ENCODE assay signal across 20 cellular contexts in the genomic region with DNA sequence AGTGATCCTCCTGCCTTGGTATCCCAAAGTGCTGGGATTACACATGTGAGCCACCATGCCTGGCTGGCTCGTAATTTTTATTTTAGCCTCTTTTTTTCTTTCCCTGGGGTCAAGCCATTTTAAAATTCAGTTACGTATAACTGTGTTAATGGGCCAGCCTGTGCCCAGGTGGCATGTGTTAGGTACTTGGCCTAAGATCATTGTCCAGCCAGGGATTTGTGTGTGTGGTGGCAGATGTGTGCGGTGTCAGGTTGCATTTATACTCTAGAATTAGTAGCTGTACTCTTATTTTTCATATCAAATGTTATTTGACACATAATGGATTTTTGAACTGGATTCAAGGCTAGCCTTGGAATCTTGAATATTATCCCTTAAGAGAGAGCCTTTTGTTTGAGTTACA.
A peak's percentile ranks its signal among the peaks of the same experiment; 100 is the strongest.
DNase-seq lines count a peak whose midpoint lies in the region.
"Had no signal": no experiment of that assay in that cellular context is flagged by ENCODE, and none has a peak within 500 bp of the region (broad histone marks: within the 10 kb centered on the region; RNA-seq: fewer than 3 reads in every experiment).

No MANE protein-coding gene starts in this region.

- H3K4me1 ChIP-seq in CD8-positive, alpha-beta memory T cell (ENCODE audit: insufficient read depth, low read length): peaks cover 59% of the 10 kb centered on the region

- H3K27ac ChIP-seq in CD8-positive, alpha-beta memory T cell (ENCODE audit: low read depth, low read length): no peak overlapping the region
- H3K27ac ChIP-seq: BLaER1 treated with 17β-estradiol and CSF1 and Interleukin-3, amounts not matched to agents 10 nM and 100 nM; heart left ventricle; upper lobe of right lung had no signal

- POLR2A ChIA-PET in CD8-positive, alpha-beta memory T cell (lab: Charles Lee): no interaction called here

- H3K27me3 ChIP-seq in CD8-positive, alpha-beta memory T cell (ENCODE audit: insufficient read depth, low read length, poor library complexity, severe bottlenecking): no peaks in the 10 kb centered on the region
- H3K27me3 ChIP-seq: BLaER1 treated with 17β-estradiol and CSF1 and Interleukin-3, amounts not matched to agents 10 nM and 100 nM; heart left ventricle; spleen; upper lobe of right lung had no signal

- peak overlapping the region; percentile 39 to 97 (median 68) for H3K27ac Mint-ChIP-seq in CD8-positive, alpha-beta memory T cell
- peak overlapping the region; percentile 55 to 96 (median 74) for H3K27ac Mint-ChIP-seq in immature natural killer cell

- DNase-seq in NCI-H2107 treated with DMSO at 0.1 percent for 48 hours (lab: John Stamatoyannopoulos, UW; ENCODE audit: unreplicated experiment) (peak; percentile 22), NCI-H2107 (lab: John Stamatoyannopoulos, UW) (no peak), NCI-H69 (lab: John Stamatoyannopoulos, UW) (peak; percentile 95), immature natural killer cell (no peak), NCI-H2227 treated with DMSO at 0.1 percent for 48 hours (lab: John Stamatoyannopoulos, UW) (no peak)
- no peak for DNase-seq in CD8-positive, alpha-beta memory T cell
- DNase-seq in activated CD8-positive, alpha-beta memory T cell treated with anti-CD3 and anti-CD28 coated beads for 24 hours: no peak
- DNase-seq in stimulated activated naive CD4-positive, alpha-beta T cell (lab: John Stamatoyannopoulos, UW): no peak
- DNase-seq: amniotic stem cell, caudate nucleus, DND-41, GOT3, heart left ventricle, KBM-7, naive B cell, spleen, upper lobe of right lung had no signal

- no peaks in the 10 kb centered on the region for H3K9me3 Mint-ChIP-seq in CD8-positive, alpha-beta memory T cell
- H3K9me3 Mint-ChIP-seq in immature natural killer cell: no peaks in the 10 kb centered on the region
- H3K9me3 Mint-ChIP-seq: naive B cell had no signal

- H3K27me3 Mint-ChIP-seq in CD8-positive, alpha-beta memory T cell: peaks cover 0 to 2% of the 10 kb centered on the region in 2 donors
- peaks cover 5 to 18% (median 10%) of the 10 kb centered on the region in 3 donors for H3K27me3 Mint-ChIP-seq in immature natural killer cell (ENCODE audit: low read depth in 3 of 3)
- H3K27me3 Mint-ChIP-seq: naive B cell had no signal

- no peaks in the 10 kb centered on the region for H3K36me3 Mint-ChIP-seq in CD8-positive, alpha-beta memory T cell
- H3K36me3 Mint-ChIP-seq in immature natural killer cell: no peaks in the 10 kb centered on the region
- H3K36me3 Mint-ChIP-seq: naive B cell had no signal

- H3K4me1 Mint-ChIP-seq in CD8-positive, alpha-beta memory T cell: peaks cover 70 to 91% (median 90%) of the 10 kb centered on the region in 3 donors
- H3K4me1 Mint-ChIP-seq in immature natural killer cell: peaks cover 72 to 94% of the 10 kb centered on the region in 2 donors

- H3K9me3 ChIP-seq in CD8-positive, alpha-beta memory T cell (ENCODE audit: low read length): no peaks in the 10 kb centered on the region
- H3K9me3 ChIP-seq: BLaER1 treated with 17β-estradiol and CSF1 and Interleukin-3, amounts not matched to agents 10 nM and 100 nM; heart left ventricle; prostate gland; spleen; upper lobe of right lung had no signal

- CTCF ChIA-PET in CD8-positive, alpha-beta memory T cell (lab: Charles Lee): interaction anchor here (1.3 kb wide), 1 partner anchor 127 kb away, joined by 3 read pairs; no protein-coding TSS in a partner anchor

- H3K36me3 ChIP-seq in CD8-positive, alpha-beta memory T cell (ENCODE audit: insufficient read depth, low read length): no peaks in the 10 kb centered on the region
- H3K36me3 ChIP-seq: heart left ventricle, prostate gland, spleen, upper lobe of right lung had no signal

- H3K4me3 Mint-ChIP-seq in CD8-positive, alpha-beta memory T cell: peak overlapping the region in 3 of 7 donors; percentile 22 to 79 (median 57)
- peak overlapping the region in 1 of 5 donors; percentile 23 for H3K4me3 Mint-ChIP-seq in immature natural killer cell

- no peak overlapping the region for H3K4me3 ChIP-seq in CD8-positive, alpha-beta memory T cell (ENCODE audit: low read length)
- H3K4me3 ChIP-seq: BLaER1 treated with 17β-estradiol and CSF1 and Interleukin-3, amounts not matched to agents 10 nM and 100 nM; heart left ventricle; lung; prostate gland; spleen; upper lobe of right lung had no signal

Comparison
In these comparisons a context has a peak if more than half of its experiments do, and no peak if none do; other contexts are left out.
1. DNase-seq: peak in NCI-H2107 treated with DMSO at 0.1 percent for 48 hours (single experiment) and NCI-H69 (single experiment); none in NCI-H2107 (single experiment), CD8-positive, alpha-beta memory T cell (0 of 5), immature natural killer cell (0 of 3), activated CD8-positive, alpha-beta memory T cell treated with anti-CD3 and anti-CD28 coated beads for 24 hours (single experiment), stimulated activated naive CD4-positive, alpha-beta T cell (0 of 6) and NCI-H2227 treated with DMSO at 0.1 percent for 48 hours (single experiment).